In the genomic region with DNA sequence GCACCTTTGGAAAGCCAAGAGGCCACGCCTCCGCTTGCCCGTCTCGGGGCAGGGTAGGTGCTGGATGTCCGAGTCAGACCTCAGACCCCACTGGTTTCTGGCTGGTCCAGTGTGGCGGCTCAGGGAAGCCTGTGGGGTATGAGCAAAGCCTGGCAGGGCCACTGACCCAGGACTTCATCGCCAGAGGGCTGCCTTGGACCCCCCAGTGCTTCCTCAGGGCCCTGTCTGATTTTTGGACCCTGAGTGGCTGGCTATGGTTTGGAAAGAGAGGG, we compare ENCODE assay signal across 1 cellular context.
TF ChIP-seq lines count a peak whose summit lies in the region.

No MANE protein-coding gene starts in this region.

TF ChIP-seq in H1, 55 proteins besides CTCF, POLR2A, EP300 and RAD21:
- no peak for TF ChIP-seq RNF2 (IDR thresholded peaks at IDR 0.05; ENCODE audit: borderline replicate concordance, low read depth, low read length, missing control alignments, poor library complexity, severe bottlenecking)
- no peak for TF ChIP-seq SP2 (IDR thresholded peaks at IDR 0.05; ENCODE audit: low read length)
- TF ChIP-seq SIX5 (IDR thresholded peaks at IDR 0.05; ENCODE audit: low read depth, low read length), result no peak
- no peak for TF ChIP-seq CHD1 (IDR thresholded peaks at IDR 0.05; ENCODE audit: low read depth, low read length)
- TF ChIP-seq TAF1 (IDR thresholded peaks at IDR 0.05; ENCODE audit: low read depth, low read length), result no peak
- no peak for TF ChIP-seq KDM4A (IDR thresholded peaks at IDR 0.05; ENCODE audit: low read depth, low read length, severe bottlenecking)
- no peak for TF ChIP-seq SRF (IDR thresholded peaks at IDR 0.05; ENCODE audit: low read depth, low read length)
- TF ChIP-seq SIRT6 (IDR thresholded peaks at IDR 0.05; ENCODE audit: low read length), result no peak
- no peak for TF ChIP-seq CEBPB (IDR thresholded peaks at IDR 0.05; ENCODE audit: low read depth, low read length)
